ENCODE assay signal across 21 cellular contexts in genomic region chr19:2305974-2306806, GRCh38. TPM values are rescaled to one million over a fixed set of nuclear protein-coding genes. Genes with fewer than 3 reads are reported as not detected.
"Had no signal": no experiment of that assay in that cellular context is flagged by ENCODE, and none has a peak within 500 bp of the region (broad histone marks: within the 10 kb centered on the region; RNA-seq: fewer than 3 reads in every experiment).

No MANE protein-coding gene starts in this region.

- FAIRE-seq: astrocyte, islet of Langerhans, small intestine had no signal

- H3K27ac Mint-ChIP-seq: endodermal cell, progenitor cell of endocrine pancreas, type B pancreatic cell had no signal

- H3K9me3 ChIP-seq: gastroesophageal sphincter had no signal

- H3K4me3 ChIP-seq: gastroesophageal sphincter, lung had no signal

- H3K9me3 Mint-ChIP-seq: stimulated activated naive CD8-positive, alpha-beta T cell treated with anti-CD3 and anti-CD28 coated beads, Interleukin-15, amount 100 ng/mL, for 72 hours; type B pancreatic cell had no signal

- H3K4me3 Mint-ChIP-seq: endodermal cell; stimulated activated naive CD8-positive, alpha-beta T cell treated with anti-CD3 and anti-CD28 coated beads, Interleukin-15, amount 100 ng/mL, for 72 hours had no signal

- H3K27ac ChIP-seq: gastroesophageal sphincter had no signal

- DNase-seq: activated CD4-positive, alpha-beta T cell treated with anti-CD3 and anti-CD28 coated beads, Interleukin-2, amount 50 U/mL, for 4 hours; activated CD4-positive, CD25-positive, alpha-beta regulatory T cell treated with anti-CD3 and anti-CD28 coated beads, Interleukin-2, amount 50 U/mL, for 72 hours; activated naive CD4-positive, alpha-beta T cell; activated T-cell treated with anti-CD3 and anti-CD28 coated beads for 4 hours; endodermal cell; erythroblast; midbrain; right cardiac atrium; small intestine; stimulated activated CD4-positive, alpha-beta T cell treated with anti-CD3 and anti-CD28 coated beads, Interleukin-4, amount 100 ng/mL, for 4 hours; stimulated activated naive CD8-positive, alpha-beta T cell treated with anti-CD3 and anti-CD28 coated beads, Interleukin-15, amount 100 ng/mL, for 72 hours; T-helper 1 cell had no signal

- ATAC-seq: gastroesophageal sphincter; right cardiac atrium; stimulated activated naive CD8-positive, alpha-beta T cell treated with anti-CD3 and anti-CD28 coated beads, Interleukin-15, amount 100 ng/mL, for 72 hours had no signal

- H3K36me3 ChIP-seq: gastroesophageal sphincter had no signal

- H3K36me3 Mint-ChIP-seq: type B pancreatic cell had no signal

RNA-seq across cellular contexts. Expression of gene LINGO3, which starts 1.8 kb away (rescaled TPM):
- total RNA-seq: astrocyte, dermis microvascular lymphatic vessel endothelial cell, gastroesophageal sphincter, myocyte, right cardiac atrium had no signal
- polyA plus RNA-seq: right cardiac atrium had no signal

RNA-seq across cellular contexts. Expression of gene PEAK3, which starts 24.2 kb away (rescaled TPM):
- total RNA-seq: endodermal cell, progenitor cell of endocrine pancreas had no signal

RNA-seq across cellular contexts. Expression of gene JSRP1, which starts 50.0 kb away (rescaled TPM):
- total RNA-seq: dermis microvascular lymphatic vessel endothelial cell, right cardiac atrium, temporal lobe had no signal
